In genomic region chr3:138861755-138862333, GRCh38 we compare ENCODE assay signal across 1 cellular context.
TF ChIP-seq lines count a peak whose summit lies in the region.

No MANE protein-coding gene starts in this region.

TF ChIP-seq in IMR-90, 13 proteins besides CTCF, POLR2A, EP300 and RAD21:
- TF ChIP-seq FOS (IDR thresholded peaks at IDR 0.05; ENCODE audit: low read depth, low read length) (peak; percentile 15; the same call in 1 of the 2 replicates), MXI1 (IDR thresholded peaks at IDR 0.05; ENCODE audit: borderline replicate concordance, low read depth, low read length) (no peak), ELK1 (IDR thresholded peaks at IDR 0.05; ENCODE audit: borderline replicate concordance, low read depth, low read length) (no peak), MAZ (IDR thresholded peaks at IDR 0.05; ENCODE audit: borderline replicate concordance, low read depth, low read length) (no peak), NFE2L2 (IDR thresholded peaks at IDR 0.05; ENCODE audit: low read depth, low read length) (no peak), BHLHE40 (IDR thresholded peaks at IDR 0.05; ENCODE audit: low read depth, low read length) (peak; percentile 31; the same call in 1 of the 2 replicates)
